Comparison of ENCODE assay signal across 1 cellular context in genomic region chr22:31583861-31584485, GRCh38.
TF ChIP-seq lines count a peak whose summit lies in the region.

No MANE protein-coding gene starts in this region.

TF ChIP-seq in IMR-90, 13 proteins besides CTCF, POLR2A, EP300 and RAD21 (continued from another document):
- TF ChIP-seq ELK1 (IDR thresholded peaks at IDR 0.05; ENCODE audit: borderline replicate concordance, low read depth, low read length) (no peak), RFX5 (IDR thresholded peaks at IDR 0.05; ENCODE audit: low read depth, low read length) (no peak), NFE2L2 (IDR thresholded peaks at IDR 0.05; ENCODE audit: low read depth, low read length) (no peak), MXI1 (IDR thresholded peaks at IDR 0.05; ENCODE audit: borderline replicate concordance, low read depth, low read length) (no peak), BHLHE40 (IDR thresholded peaks at IDR 0.05; ENCODE audit: low read depth, low read length) (no peak), CEBPB (IDR thresholded peaks at IDR 0.05; ENCODE audit: low read depth, low read length) (no peak), MAFK (IDR thresholded peaks at IDR 0.05; ENCODE audit: low read depth, low read length) (no peak), SMC3 (IDR thresholded peaks at IDR 0.05; ENCODE audit: low read depth, low read length) (no peak), CHD1 (IDR thresholded peaks at IDR 0.05; ENCODE audit: low read depth, low read length) (no peak), MAZ (IDR thresholded peaks at IDR 0.05; ENCODE audit: borderline replicate concordance, low read depth, low read length) (no peak)
- TF ChIP-seq, protein P1, sequence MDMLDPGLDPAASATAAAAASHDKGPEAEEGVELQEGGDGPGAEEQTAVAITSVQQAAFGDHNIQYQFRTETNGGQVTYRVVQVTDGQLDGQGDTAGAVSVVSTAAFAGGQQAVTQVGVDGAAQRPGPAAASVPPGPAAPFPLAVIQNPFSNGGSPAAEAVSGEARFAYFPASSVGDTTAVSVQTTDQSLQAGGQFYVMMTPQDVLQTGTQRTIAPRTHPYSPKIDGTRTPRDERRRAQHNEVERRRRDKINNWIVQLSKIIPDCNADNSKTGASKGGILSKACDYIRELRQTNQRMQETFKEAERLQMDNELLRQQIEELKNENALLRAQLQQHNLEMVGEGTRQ (IDR thresholded peaks at IDR 0.05; ENCODE audit: low read depth, low read length), result no peak
